9 cellular contexts compared by ENCODE assay signal in genomic region chr9:133478851-133479711, GRCh38. TPM values are rescaled to one million over a fixed set of nuclear protein-coding genes. Genes with fewer than 3 reads are reported as not detected.
DNase-seq lines count a peak whose midpoint lies in the region; ATAC-seq and TF ChIP-seq lines count a peak whose summit lies in the region.
"Had no signal": no experiment of that assay in that cellular context is flagged by ENCODE, and none has a peak within 500 bp of the region (broad histone marks: within the 10 kb centered on the region; RNA-seq: fewer than 3 reads in every experiment).

Gene SLC2A6, minus strand, starts transcription at chr9:133479099. Its CDS starts 40 bp downstream, at chr9:133479059.

- DNase-seq in NCI-H1436 (lab: John Stamatoyannopoulos, UW), result peak; percentile 80
- no peak for DNase-seq in NCI-H1436 treated with DMSO at 0.1 percent for 48 hours (lab: John Stamatoyannopoulos, UW)
- peak; percentile 49 for DNase-seq in NCI-H2029 (lab: John Stamatoyannopoulos, UW)
- DNase-seq in UCSD-AML1 (lab: John Stamatoyannopoulos, UW; ENCODE audit: unreplicated experiment), result peak; percentile 84
- peak; percentile 78 to 90 (median 86) for DNase-seq in body of pancreas
- DNase-seq in iPS DF 6.9 (ENCODE audit: low read depth, low spot score), result peak; percentile 89
- DNase-seq in sigmoid colon, result peak; percentile 92

- H3K27me3 ChIP-seq in body of pancreas, result peaks cover 0 to 8% of the 10 kb centered on the region in 2 donors
- no peaks in the 10 kb centered on the region for H3K27me3 ChIP-seq in iPS DF 6.9 (ENCODE audit: control insufficient read depth, insufficient read depth, low read length)
- no peaks in the 10 kb centered on the region for H3K27me3 ChIP-seq in sigmoid colon

- no peak for TF ChIP-seq EP300 in sigmoid colon (IDR thresholded peaks at IDR 0.05)

- peaks cover 19% of the 10 kb centered on the region for H3K4me1 ChIP-seq in body of pancreas
- H3K4me1 ChIP-seq in iPS DF 6.9 (ENCODE audit: control insufficient read depth, insufficient read depth, low read length), result 0 out of 2 replicates have a peak, but pooled peaks cover 2% of the 10 kb centered on the region
- peaks cover 0 to 22% (median 17%) of the 10 kb centered on the region in 4 donors for H3K4me1 ChIP-seq in sigmoid colon

- H3K36me3 ChIP-seq in body of pancreas (replicated peaks in 1 of 2; ENCODE audit: insufficient read depth in 1 of 2, low read depth in 2 of 2) (no peaks in the 10 kb centered on the region), iPS DF 6.9 (ENCODE audit: control insufficient read depth, insufficient read depth, low read length) (peaks cover 8% of the 10 kb centered on the region), sigmoid colon (no peaks in the 10 kb centered on the region)

- WGBS in body of pancreas, 2 donors, result 0 to 3% methylated on average over 8 to 75 of the region's 84 CpGs
- no CpG with 5 or more reads among the region's 84 CpGs for WGBS in iPS DF 6.9 (ENCODE audit: insufficient coverage, insufficient read length)
- 1% methylated on average over 84 of the region's 84 CpGs for WGBS in sigmoid colon, 2 donors

- intact Hi-C loops in body of pancreas (cut with DNase I) (no loop called here), sigmoid colon (cut with DNase I) (loop anchor here (2.0 to 5.0 kb wide), 2 partner anchors 18 to 62 kb away; partner anchors contain the start of gene REXO4)

- peak within 1 kb of the TSS in 3 of 4 donors; percentile 37 to 77 (median 70) for H3K27ac ChIP-seq in body of pancreas
- no peak within 1 kb of the TSS for H3K27ac ChIP-seq in iPS DF 6.9 (ENCODE audit: low read length)
- peak within 1 kb of the TSS; percentile 44 to 71 (median 52) for H3K27ac ChIP-seq in sigmoid colon
- H3K27ac ChIP-seq: 22Rv1 had no signal

- peak; percentile 71 for ATAC-seq in HG02938 (IDR thresholded peaks at IDR 0.05; ENCODE audit: unreplicated experiment)
- ATAC-seq in body of pancreas, result peak; percentile 95

- no peaks in the 10 kb centered on the region for H3K9me3 ChIP-seq in body of pancreas
- no peaks in the 10 kb centered on the region for H3K9me3 ChIP-seq in iPS DF 6.9 (ENCODE audit: control insufficient read depth, insufficient read depth, low read length)
- H3K9me3 ChIP-seq in sigmoid colon, result no peaks in the 10 kb centered on the region

- TF ChIP-seq CTCF in body of pancreas (IDR thresholded peaks at IDR 0.05) (no peak), sigmoid colon (IDR thresholded peaks at IDR 0.05) (no peak)

- TF ChIP-seq POLR2A in body of pancreas (IDR thresholded peaks at IDR 0.05) (peak in 2 of 3 donors; percentile 68 to 69), sigmoid colon (IDR thresholded peaks at IDR 0.05) (no peak)

- peak within 1 kb of the TSS in 1 of 2 donors; percentile 15 for H3K4me3 ChIP-seq in body of pancreas
- H3K4me3 ChIP-seq in iPS DF 6.9 (ENCODE audit: low read length), result peak within 1 kb of the TSS; percentile 49; the same call in 1 of the 2 replicates
- peak within 1 kb of the TSS; percentile 26 to 64 (median 50) for H3K4me3 ChIP-seq in sigmoid colon

RNA-seq across cellular contexts. Expression of gene SLC2A6, which starts in this region (rescaled TPM):
- total RNA-seq in body of pancreas (1 to 10 TPM; 2.6 to 3.0 TPM), sigmoid colon (1 to 10 TPM; 1.4 to 2.7 (median 2.0) TPM)
- polyA plus RNA-seq in sigmoid colon, result 1 to 10 TPM; 1.2 to 8.2 (median 1.8) TPM

Comparison
In these comparisons a context has a peak if more than half of its experiments do, and no peak if none do; other contexts are left out.
1. POLR2A ChIP-seq: peak in body of pancreas (2 of 3); none in sigmoid colon (0 of 2).